1 cellular context compared by ENCODE assay signal in the genomic region with DNA sequence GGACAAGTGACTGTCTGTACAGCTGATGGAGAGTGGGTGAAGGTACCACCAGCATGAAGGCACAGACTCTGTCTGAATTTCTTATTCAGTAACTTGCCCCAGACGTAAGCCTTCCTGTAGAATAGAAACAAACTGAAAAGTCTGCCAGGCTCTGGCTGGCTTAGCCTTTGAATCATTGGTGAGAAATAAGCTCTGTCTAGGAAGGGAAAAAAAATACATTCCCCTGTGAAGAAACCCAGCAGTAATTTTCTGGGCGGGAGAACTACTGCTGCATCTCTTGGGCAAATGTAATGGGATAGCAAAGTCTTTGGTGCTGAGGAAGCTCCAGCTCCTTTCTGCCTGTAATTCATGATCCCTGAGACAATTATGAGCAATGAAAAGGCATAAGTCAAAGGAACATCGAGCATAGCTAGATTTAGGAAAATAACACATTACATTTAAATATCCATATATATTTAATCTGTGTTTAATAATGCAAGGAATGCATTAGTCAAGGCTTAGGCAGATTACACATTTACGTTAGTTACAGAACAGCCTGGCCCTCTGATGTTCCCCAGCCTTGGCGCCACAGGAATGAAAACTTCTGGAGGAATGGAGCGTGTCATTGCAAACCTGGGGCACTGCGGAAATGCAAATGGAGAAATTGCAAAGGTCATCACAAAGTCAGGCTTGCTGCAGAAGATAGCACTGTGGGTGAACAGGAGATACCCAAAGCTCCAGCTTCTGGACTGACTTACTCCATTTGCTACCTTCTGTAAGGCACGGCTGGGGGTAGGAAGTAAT.
TF ChIP-seq lines count a peak whose summit lies in the region.

No MANE protein-coding gene starts in this region.

TF ChIP-seq in IMR-90, 13 proteins besides CTCF, POLR2A, EP300 and RAD21 (continued from another document):
- TF ChIP-seq ELK1 (IDR thresholded peaks at IDR 0.05; ENCODE audit: borderline replicate concordance, low read depth, low read length) = no peak
- no peak for TF ChIP-seq FOS (IDR thresholded peaks at IDR 0.05; ENCODE audit: low read depth, low read length)
- TF ChIP-seq BHLHE40 (IDR thresholded peaks at IDR 0.05; ENCODE audit: low read depth, low read length) = no peak
- 0 out of 2 replicates have a peak, but pooled peaks have one; percentile 24 for TF ChIP-seq CEBPB (IDR thresholded peaks at IDR 0.05; ENCODE audit: low read depth, low read length)
- TF ChIP-seq RFX5 (IDR thresholded peaks at IDR 0.05; ENCODE audit: low read depth, low read length) = 0 out of 2 replicates have a peak, but pooled peaks have one; percentile 20
